ENCODE assay signal across 21 cellular contexts in genomic region chr14:48703728-48704467, GRCh38.
"Had no signal": no experiment of that assay in that cellular context is flagged by ENCODE, and none has a peak within 500 bp of the region (broad histone marks: within the 10 kb centered on the region; RNA-seq: fewer than 3 reads in every experiment).

No MANE protein-coding gene starts in this region.

- H3K27me3 ChIP-seq: cardiac muscle cell, gastrocnemius medialis, neutrophil, right lobe of liver, spleen, upper lobe of left lung had no signal

- ATAC-seq: activated CD4-positive, CD25-positive, alpha-beta regulatory T cell treated with anti-CD3 and anti-CD28 coated beads, Interleukin-2, amount 50 U/mL, for 24 hours; activated CD8-positive, alpha-beta memory T cell treated with anti-CD3 and anti-CD28 coated beads, Interleukin-2, amount 10 ng/mL, durations not matched to agents 7 days and 5 days; gastrocnemius medialis; lower lobe of right lung; right lobe of liver; stimulated activated naive B cell treated with anti-CD40 and anti-IgM and Interleukin-4, amounts not matched to agents 10 μg/mL and 1 μg/mL and 100 μg/mL, for 72 hours had no signal

- H3K4me1 ChIP-seq: gastrocnemius medialis, lower lobe of right lung, right lobe of liver, spleen, upper lobe of left lung had no signal

- H3K27ac ChIP-seq: cardiac muscle cell, coronary artery, gastrocnemius medialis, lower lobe of right lung, neutrophil, right lobe of liver, spleen, upper lobe of left lung had no signal

- H3K36me3 ChIP-seq: cardiac muscle cell, gastrocnemius medialis, lower lobe of right lung, neutrophil, right lobe of liver, spleen, upper lobe of left lung had no signal

- H3K9me3 ChIP-seq: gastrocnemius medialis, lower lobe of right lung, neutrophil, right lobe of liver, upper lobe of left lung had no signal

- DNase-seq: activated CD4-positive, alpha-beta T cell treated with anti-CD3 and anti-CD28 coated beads, Interleukin-2, amount 50 U/mL, for 4 hours; activated CD8-positive, alpha-beta memory T cell treated with anti-CD3 and anti-CD28 coated beads, Interleukin-2, amount 10 ng/mL, durations not matched to agents 7 days and 5 days; activated gamma-delta T cell; activated naive CD8-positive, alpha-beta T cell treated with anti-CD3 and anti-CD28 coated beads for 36 hours; activated T-cell treated with anti-CD3 and anti-CD28 coated beads, Interleukin-2, amount 50 U/mL, for 48 hours; aorta; effector CD8-positive, alpha-beta T cell; gastrocnemius medialis; kidney glomerular epithelial cell; lower lobe of right lung; naive B cell; right lobe of liver; spleen; stimulated activated CD4-positive, alpha-beta T cell treated with anti-CD3 and anti-CD28 coated beads, Interleukin-1b, Interleukin-23, amount 100 ng/mL, for 48 hours; stimulated activated naive B cell treated with anti-CD40 and anti-IgM and Interleukin-4, amounts not matched to agents 10 μg/mL and 1 μg/mL and 100 μg/mL, for 72 hours; substantia nigra; upper lobe of left lung had no signal

- H3K4me3 ChIP-seq: cardiac muscle cell, coronary artery, gastrocnemius medialis, lower lobe of right lung, right lobe of liver, spleen, upper lobe of left lung had no signal
